2 cellular contexts compared by ENCODE assay signal in the genomic region with DNA sequence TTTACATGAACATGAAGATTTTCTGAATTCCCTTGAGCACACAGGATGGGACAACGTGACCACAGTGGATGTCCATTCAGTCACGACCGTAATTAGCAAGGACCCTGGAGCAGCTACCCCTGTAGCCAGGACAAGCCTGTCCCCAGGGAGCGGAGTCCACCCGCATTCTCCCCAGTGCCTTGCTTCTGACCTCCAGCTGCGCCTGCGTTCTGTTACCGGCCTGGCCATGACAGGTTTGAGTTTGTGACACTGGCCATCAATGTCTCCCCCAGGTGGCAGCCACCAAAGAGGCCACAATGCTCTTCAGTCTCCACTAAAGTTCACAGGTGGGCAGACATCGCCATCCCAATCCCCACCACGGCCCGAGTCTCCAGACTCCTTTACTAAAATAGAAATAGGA.
TF ChIP-seq lines count a peak whose summit lies in the region.

No MANE protein-coding gene starts in this region.

TF ChIP-seq in HepG2, 621 proteins besides CTCF, POLR2A, EP300 and RAD21:
- TF ChIP-seq MZF1 (CRISPR knock-in tag; IDR thresholded peaks at IDR 0.05; ENCODE audit: borderline replicate concordance) (no peak), STAG1 (CRISPR knock-in tag; IDR thresholded peaks at IDR 0.05) (0 out of 2 replicates have a peak, but pooled peaks have one; percentile 12), ZNF562 (CRISPR knock-in tag; IDR thresholded peaks at IDR 0.05; ENCODE audit: borderline replicate concordance) (no peak), NONO (IDR thresholded peaks at IDR 0.05) (no peak), NONO (CRISPR knock-in tag; conservative IDR thresholded peaks at IDR 0.05) (no peak), ZNF614 (CRISPR knock-in tag; IDR thresholded peaks at IDR 0.05; ENCODE audit: borderline replicate concordance) (no peak), ZNF460 (CRISPR knock-in tag; IDR thresholded peaks at IDR 0.05; ENCODE audit: borderline replicate concordance) (no peak), ZNF547 (CRISPR knock-in tag; IDR thresholded peaks at IDR 0.05) (no peak), ERF (CRISPR knock-in tag; IDR thresholded peaks at IDR 0.05) (no peak), ZNF441 (CRISPR knock-in tag; IDR thresholded peaks at IDR 0.05; ENCODE audit: borderline replicate concordance) (no peak)

TF ChIP-seq in K562, 482 proteins besides CTCF, POLR2A, EP300 and RAD21:
- no peak for TF ChIP-seq FOXA3 (CRISPR knock-in tag; conservative IDR thresholded peaks at IDR 0.05 in 1 of 2, IDR thresholded peaks at IDR 0.05 in 1 of 2)
- TF ChIP-seq NRF1 (conservative IDR thresholded peaks at IDR 0.05 in 1 of 2, IDR thresholded peaks at IDR 0.05 in 1 of 2): peak; percentile 39 to 43
TF ChIP-seq in K562: peak in this region for 1.
